ENCODE assay signal across 12 cellular contexts in the genomic region with DNA sequence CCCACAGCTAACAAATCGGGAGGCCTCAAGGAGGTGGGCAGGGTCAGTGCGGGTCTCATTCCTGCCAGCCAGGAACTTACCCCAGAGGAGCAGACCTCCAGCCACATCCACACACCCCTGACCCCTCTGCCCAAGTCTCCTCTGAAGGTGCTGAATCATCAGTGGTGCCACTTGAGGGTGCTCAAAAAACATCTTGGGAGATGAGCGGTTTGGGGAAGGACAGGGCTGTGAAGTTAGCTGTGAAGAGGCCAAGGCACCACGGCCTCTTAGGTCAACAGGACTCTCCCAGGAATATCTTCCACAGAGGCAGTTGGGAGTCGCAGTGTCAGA. TPM values are rescaled to one million over a fixed set of nuclear protein-coding genes. Genes with fewer than 3 reads are reported as not detected.
A peak's percentile ranks its signal among the peaks of the same experiment; 100 is the strongest.
DNase-seq lines count a peak whose midpoint lies in the region; ATAC-seq, FAIRE-seq and TF ChIP-seq lines count a peak whose summit lies in the region.
"Had no signal": no experiment of that assay in that cellular context is flagged by ENCODE, and none has a peak within 500 bp of the region (broad histone marks: within the 10 kb centered on the region; RNA-seq: fewer than 3 reads in every experiment).

No MANE protein-coding gene starts in this region.

- FAIRE-seq in A549 (lab: Jason Lieb, UNC) = no peak
- FAIRE-seq: D721Med, H1 had no signal

- H3K27me3 Mint-ChIP-seq in chondrocyte (ENCODE audit: low read depth) (peaks cover 2% of the 10 kb centered on the region), natural killer cell (ENCODE audit: low read depth in 2 of 2) (peaks cover 18 to 19% of the 10 kb centered on the region in 2 donors)

- no peaks in the 10 kb centered on the region for H3K9me3 ChIP-seq in A549

- H3K4me1 Mint-ChIP-seq in chondrocyte (ENCODE audit: low read depth) = peaks cover 12% of the 10 kb centered on the region
- H3K4me1 Mint-ChIP-seq in natural killer cell = peaks cover 0 to 11% of the 10 kb centered on the region in 2 donors

- H3K27ac ChIP-seq in A549 = no peak overlapping the region

- no peak for TF ChIP-seq POLR2A in A549 (IDR thresholded peaks at IDR 0.05; ENCODE audit: low read length)

- no peaks in the 10 kb centered on the region for H3K36me3 Mint-ChIP-seq in chondrocyte (ENCODE audit: low read depth)
- H3K36me3 Mint-ChIP-seq in natural killer cell = no peaks in the 10 kb centered on the region

- ATAC-seq in A549 = no peak
- no peak for ATAC-seq in natural killer cell
- ATAC-seq in HG02885 (IDR thresholded peaks at IDR 0.05; ENCODE audit: poor library complexity, unreplicated experiment) = no peak

- no peak for TF ChIP-seq RAD21 in A549 (conservative IDR thresholded peaks at IDR 0.05 in 1 of 2, IDR thresholded peaks at IDR 0.05 in 1 of 2)

- TF ChIP-seq CTCF in A549 (IDR thresholded peaks at IDR 0.05) (no peak), GM12875 (IDR thresholded peaks at IDR 0.05; ENCODE audit: borderline replicate concordance, insufficient read depth, low read depth, low read length) (no peak), chondrocyte (IDR thresholded peaks at IDR 0.05) (no peak), natural killer cell (IDR thresholded peaks at IDR 0.05) (no peak)

- H3K9me3 Mint-ChIP-seq in chondrocyte (ENCODE audit: low read depth) = no peaks in the 10 kb centered on the region
- no peaks in the 10 kb centered on the region for H3K9me3 Mint-ChIP-seq in natural killer cell

- H3K4me3 ChIP-seq in A549 = no peak overlapping the region
- peak overlapping the region; percentile 67 for H3K4me3 ChIP-seq in GM12875 (ENCODE audit: low read depth, low read length)

- H3K4me1 ChIP-seq in A549 = peaks cover 18% of the 10 kb centered on the region

- H3K4me3 Mint-ChIP-seq in chondrocyte (ENCODE audit: unreplicated experiment) (peak overlapping the region; percentile 40), natural killer cell (peak overlapping the region; percentile 74)

- intact Hi-C loops in natural killer cell (cut with micrococcal nuclease) = loop anchor here (5.0 to 10.0 kb wide), 2 partner anchors 150 to 293 kb away; no protein-coding TSS in a partner anchor

- POLR2A ChIA-PET in A549 (lab: Yijun Ruan, JAX) = no interaction called here

- no peak for TF ChIP-seq EP300 in A549 (IDR thresholded peaks at IDR 0.05)

- H3K27ac Mint-ChIP-seq in chondrocyte (ENCODE audit: unreplicated experiment) (no peak overlapping the region), natural killer cell (peak overlapping the region in 1 of 2 donors; percentile 41)

- DNase-seq in A549 (ENCODE audit: low read depth in 1 of 2, low spot score in 1 of 2) (no peak), chondrocyte (ENCODE audit: low spot score) (no peak), natural killer cell (no peak), OCI-M1 (lab: John Stamatoyannopoulos, UW) (no peak), EL (no peak), retina (no peak)
- DNase-seq: activated CD4-positive, CD25-positive, alpha-beta regulatory T cell treated with anti-CD3 and anti-CD28 coated beads, Interleukin-2, amount 50 U/mL, for 72 hours; NCI-H1092 had no signal

- peak overlapping the region; percentile 64; the same call in 2 of the 3 replicates for H3K4me2 ChIP-seq in A549

- 93% methylated on average over 5 of the region's 5 CpGs for WGBS in A549 (ENCODE audit: missing lambda C conversion rate)

- CTCF ChIA-PET in A549 (lab: Yijun Ruan, JAX) = interaction anchor here (1.0 to 15.1 kb wide), 29 partner anchors 8 to 578 kb away, joined by 3 to 173 read pairs (median 13); no protein-coding TSS in a partner anchor

TF ChIP-seq in A549, 52 proteins besides CTCF, POLR2A, EP300 and RAD21:
- no peak for TF ChIP-seq CBX2 (IDR thresholded peaks at IDR 0.05; ENCODE audit: borderline replicate concordance, low read depth)
- peak; percentile 24 for TF ChIP-seq MAFK (IDR thresholded peaks at IDR 0.05; ENCODE audit: partially characterized antibody)
TF ChIP-seq in A549: peak in this region for 1.

RNA-seq across cellular contexts. Expression of gene DAPK2, which starts 1.2 kb away (rescaled TPM):
- polyA plus RNA-seq in A549 (2011; rRNA removed) (4.2 and 4.8 TPM in 2 replicates), A549 (2017; fragmentation: RNase III; extraction: RNeasy Plus Mini Kit Qiagen cat#74134 plus additional on column Dnase treatment) (3.1 to 4.3 TPM (median 3.4 TPM) in 3 replicates)
- polyA plus RNA-seq in A549 (2012; cell fraction: cytosol; rRNA removed) = 4.5 and 5.5 TPM in 2 replicates
- 7.6 and 9.2 TPM in 2 replicates for polyA plus RNA-seq in A549 (2012; cell fraction: nucleus; rRNA removed)
- 3.4 and 4.8 TPM in 2 replicates for polyA minus RNA-seq in A549 (2011; rRNA and poly(A)+ RNA removed)
- total RNA-seq in chondrocyte (1.2 to 1.6 TPM (median 1.3 TPM) in 3 replicates), natural killer cell (10 to 100 TPM in 1 of 3 donors, 1 to 10 TPM in 2; 3.7 to 25.3 (median 6.0) TPM)

RNA-seq across cellular contexts. Expression of gene CIAO2A, which starts 48.6 kb away (rescaled TPM):
- polyA plus RNA-seq in A549 (2011; rRNA removed) = 149 and 231 TPM in 2 replicates
- 76.0 and 89.9 TPM in 2 replicates for polyA plus RNA-seq in A549 (2012; cell fraction: cytosol; rRNA removed)
- polyA plus RNA-seq in A549 (2012; cell fraction: nucleus; rRNA removed) = 16.9 and 42.0 TPM in 2 replicates
- 140 to 156 TPM (median 141 TPM) in 3 replicates for polyA plus RNA-seq in A549 (2017; fragmentation: RNase III; extraction: RNeasy Plus Mini Kit Qiagen cat#74134 plus additional on column Dnase treatment)
- polyA minus RNA-seq in A549 (2011; rRNA and poly(A)+ RNA removed) = 9.0 and 9.5 TPM in 2 replicates
- total RNA-seq in chondrocyte = 26.3 to 30.1 TPM (median 28.7 TPM) in 3 replicates
- 10 to 100 TPM; 20.2 to 23.9 (median 22.9) TPM for total RNA-seq in natural killer cell

RNA-seq across cellular contexts. Expression of gene SNX1, which starts 50.7 kb away (rescaled TPM):
- polyA plus RNA-seq in A549 (2011; rRNA removed) = 89.4 and 95.7 TPM in 2 replicates
- 79.2 and 87.7 TPM in 2 replicates for polyA plus RNA-seq in A549 (2012; cell fraction: cytosol; rRNA removed)
- 104 and 125 TPM in 2 replicates for polyA plus RNA-seq in A549 (2012; cell fraction: nucleus; rRNA removed)
- 81.8 to 87.3 TPM (median 86.7 TPM) in 3 replicates for polyA plus RNA-seq in A549 (2017; fragmentation: RNase III; extraction: RNeasy Plus Mini Kit Qiagen cat#74134 plus additional on column Dnase treatment)
- polyA minus RNA-seq in A549 (2011; rRNA and poly(A)+ RNA removed) = 64.9 and 79.0 TPM in 2 replicates
- 71.3 to 95.0 TPM (median 72.2 TPM) in 3 replicates for total RNA-seq in chondrocyte
- total RNA-seq in natural killer cell = 100 to 1,000 TPM; 110 to 141 (median 111) TPM
